In genomic region chr3:142973217-142974009, GRCh38 we compare ENCODE assay signal across 31 cellular contexts. TPM values are rescaled to one million over a fixed set of nuclear protein-coding genes. Genes with fewer than 3 reads are reported as not detected.
A peak's percentile ranks its signal among the peaks of the same experiment; 100 is the strongest.
DNase-seq lines count a peak whose midpoint lies in the region; ATAC-seq and TF ChIP-seq lines count a peak whose summit lies in the region.
"Had no signal": no experiment of that assay in that cellular context is flagged by ENCODE, and none has a peak within 500 bp of the region (broad histone marks: within the 10 kb centered on the region; RNA-seq: fewer than 3 reads in every experiment).

No MANE protein-coding gene starts in this region.

- no peaks in the 10 kb centered on the region for H3K9me3 Mint-ChIP-seq in progenitor cell of endocrine pancreas (ENCODE audit: low read depth)
- no peaks in the 10 kb centered on the region for H3K9me3 Mint-ChIP-seq in endothelial cell (ENCODE audit: unreplicated experiment)
- H3K9me3 Mint-ChIP-seq: activated T-cell treated with anti-CD3 and anti-CD28 coated beads, Interleukin-2, amount 50 U/mL, for 72 hours; naive thymus-derived CD8-positive, alpha-beta T cell; stimulated activated naive B cell treated with anti-CD40 and anti-IgM and Interleukin-4, amounts not matched to agents 10 μg/mL and 1 μg/mL and 100 μg/mL, for 72 hours had no signal

- peaks cover 4 to 46% (median 30%) of the 10 kb centered on the region in 9 donors for H3K4me1 ChIP-seq in heart right ventricle

- peak; percentile 56 for DNase-seq in Ammon's horn (ENCODE audit: low spot score)
- peak; percentile 69 to 89 for DNase-seq in cerebellar nuclear complex (lab: John Stamatoyannopoulos, UW)
- peak; percentile 74 to 78 for DNase-seq in heart right ventricle
- peak; percentile 78 for DNase-seq in medulla oblongata (ENCODE audit: extremely low spot score)
- DNase-seq in progenitor cell of endocrine pancreas (ENCODE audit: low spot score, unreplicated experiment): no peak
- DNase-seq in endothelial cell (ENCODE audit: low spot score): no peak
- no peak for DNase-seq in HEK293T (ENCODE audit: extremely low spot score)
- DNase-seq: 8988T; activated CD4-positive, alpha-beta T cell treated with anti-CD3 and anti-CD28 coated beads, Interleukin-2, amount 50 U/mL, for 4 hours; activated T-cell treated with anti-CD3 and anti-CD28 coated beads, Interleukin-2, amount 50 U/mL, for 72 hours; Calu3; DMS79; GDM1; GOT3; Karpas-422; left lung; naive thymus-derived CD8-positive, alpha-beta T cell; NCI-H1417; NCI-H2081; NCI-H526; NK-92 treated with Interleukin-12 subunit alpha and Interleukin-12 subunit beta, amount 100 ng/mL, for 24 hours; stimulated activated naive B cell treated with anti-CD40 and anti-IgM and Interleukin-4, amounts not matched to agents 10 μg/mL and 1 μg/mL and 100 μg/mL, for 72 hours; T-helper 17 cell had no signal

- H3K36me3 Mint-ChIP-seq in progenitor cell of endocrine pancreas (ENCODE audit: insufficient read depth): no peaks in the 10 kb centered on the region
- no peaks in the 10 kb centered on the region for H3K36me3 Mint-ChIP-seq in endothelial cell (ENCODE audit: low read depth, unreplicated experiment)
- H3K36me3 Mint-ChIP-seq: naive thymus-derived CD8-positive, alpha-beta T cell; stimulated activated naive B cell treated with anti-CD40 and anti-IgM and Interleukin-4, amounts not matched to agents 10 μg/mL and 1 μg/mL and 100 μg/mL, for 72 hours had no signal

- peak overlapping the region; percentile 4 to 89 (median 76) for H3K27ac ChIP-seq in heart right ventricle
- H3K27ac ChIP-seq: dorsolateral prefrontal cortex, left lung, suprapubic skin had no signal

- TF ChIP-seq CTCF in heart right ventricle (IDR thresholded peaks at IDR 0.05) (no peak), progenitor cell of endocrine pancreas (IDR thresholded peaks at IDR 0.05; ENCODE audit: unreplicated experiment) (no peak), endothelial cell (IDR thresholded peaks at IDR 0.05; ENCODE audit: unreplicated experiment) (no peak)

- H3K4me1 Mint-ChIP-seq in progenitor cell of endocrine pancreas (ENCODE audit: low read depth): peaks cover 3% of the 10 kb centered on the region
- peaks cover 10% of the 10 kb centered on the region for H3K4me1 Mint-ChIP-seq in endothelial cell (ENCODE audit: unreplicated experiment)
- H3K4me1 Mint-ChIP-seq: naive thymus-derived CD8-positive, alpha-beta T cell; stimulated activated naive B cell treated with anti-CD40 and anti-IgM and Interleukin-4, amounts not matched to agents 10 μg/mL and 1 μg/mL and 100 μg/mL, for 72 hours; T-helper 17 cell had no signal

- no peaks in the 10 kb centered on the region for H3K36me3 ChIP-seq in heart right ventricle
- H3K36me3 ChIP-seq: left lung, suprapubic skin had no signal

- intact Hi-C loops in heart right ventricle (cut with DNase I): loop anchor here in 1 of 10 donors (10.0 kb wide), 1 partner anchor 119 kb away; no protein-coding TSS in a partner anchor

- WGBS in heart right ventricle, 2 donors: 43 to 54% methylated on average over 8 of the region's 8 CpGs

- ATAC-seq in heart right ventricle (peak; percentile 76 to 96 (median 86)), HG02759 (IDR thresholded peaks at IDR 0.05; ENCODE audit: unreplicated experiment) (no peak)
- ATAC-seq: activated CD4-positive, CD25-positive, alpha-beta regulatory T cell treated with anti-CD3 and anti-CD28 coated beads, Interleukin-2, amount 50 U/mL, for 24 hours; activated T-cell treated with anti-CD3 and anti-CD28 coated beads, Interleukin-2, amount 50 U/mL, for 72 hours; left lung; naive thymus-derived CD8-positive, alpha-beta T cell; stimulated activated naive B cell treated with anti-CD40 and anti-IgM and Interleukin-4, amounts not matched to agents 10 μg/mL and 1 μg/mL and 100 μg/mL, for 72 hours; T-helper 17 cell had no signal

- POLR2A ChIA-PET in HEK293T (lab: Yijun Ruan, JAX): no interaction called here

- H3K27me3 Mint-ChIP-seq in progenitor cell of endocrine pancreas (peaks cover 19% of the 10 kb centered on the region), endothelial cell (ENCODE audit: unreplicated experiment) (peaks cover 5% of the 10 kb centered on the region)

- H3K4me3 Mint-ChIP-seq in progenitor cell of endocrine pancreas (ENCODE audit: low read depth): no peak overlapping the region
- no peak overlapping the region for H3K4me3 Mint-ChIP-seq in endothelial cell (ENCODE audit: unreplicated experiment)
- H3K4me3 Mint-ChIP-seq: activated T-cell treated with anti-CD3 and anti-CD28 coated beads, Interleukin-2, amount 50 U/mL, for 72 hours; naive thymus-derived CD8-positive, alpha-beta T cell; stimulated activated naive B cell treated with anti-CD40 and anti-IgM and Interleukin-4, amounts not matched to agents 10 μg/mL and 1 μg/mL and 100 μg/mL, for 72 hours; T-helper 17 cell had no signal

- no peak overlapping the region for H3K4me3 ChIP-seq in heart right ventricle
- H3K4me3 ChIP-seq: dorsolateral prefrontal cortex, left lung, suprapubic skin had no signal

- H3K27ac Mint-ChIP-seq in progenitor cell of endocrine pancreas (no peak overlapping the region), endothelial cell (ENCODE audit: unreplicated experiment) (no peak overlapping the region)
- H3K27ac Mint-ChIP-seq: activated T-cell treated with anti-CD3 and anti-CD28 coated beads, Interleukin-2, amount 50 U/mL, for 72 hours; naive thymus-derived CD8-positive, alpha-beta T cell; stimulated activated naive B cell treated with anti-CD40 and anti-IgM and Interleukin-4, amounts not matched to agents 10 μg/mL and 1 μg/mL and 100 μg/mL, for 72 hours; T-helper 17 cell had no signal

- CTCF ChIA-PET in HEK293T (lab: Yijun Ruan, JAX): interaction anchor here (1.0 kb wide), 1 partner anchor 11 kb away, joined by 4 read pairs; no protein-coding TSS in a partner anchor

- H3K9me3 ChIP-seq in heart right ventricle: no peaks in the 10 kb centered on the region
- H3K9me3 ChIP-seq: left lung, suprapubic skin had no signal

- no peaks in the 10 kb centered on the region for H3K27me3 ChIP-seq in heart right ventricle
- H3K27me3 ChIP-seq: dorsolateral prefrontal cortex, suprapubic skin had no signal

TF ChIP-seq in HEK293T, 16 proteins besides CTCF, POLR2A, EP300 and RAD21:
- TF ChIP-seq CTBP1 (IDR thresholded peaks at IDR 0.05; ENCODE audit: borderline replicate concordance) (no peak), NFRKB (IDR thresholded peaks at IDR 0.05) (no peak), LEF1 (IDR thresholded peaks at IDR 0.05; ENCODE audit: borderline replicate concordance) (no peak), L3MBTL2 (conservative IDR thresholded peaks at IDR 0.05) (no peak), HDGF (IDR thresholded peaks at IDR 0.05; ENCODE audit: borderline replicate concordance) (no peak), FOXM1 (IDR thresholded peaks at IDR 0.05; ENCODE audit: borderline replicate concordance) (no peak), FOXA1 (IDR thresholded peaks at IDR 0.05) (no peak), TARDBP (IDR thresholded peaks at IDR 0.05) (no peak), BHLHE40 (IDR thresholded peaks at IDR 0.05; ENCODE audit: borderline replicate concordance) (no peak), ZNF384 (IDR thresholded peaks at IDR 0.05) (no peak), ARNT (IDR thresholded peaks at IDR 0.05) (no peak), SP1 (IDR thresholded peaks at IDR 0.05) (no peak), SUZ12 (IDR thresholded peaks at IDR 0.05) (no peak), FOXK2 (IDR thresholded peaks at IDR 0.05) (no peak), ELF4 (IDR thresholded peaks at IDR 0.05) (no peak)
- TF ChIP-seq, protein P1, sequence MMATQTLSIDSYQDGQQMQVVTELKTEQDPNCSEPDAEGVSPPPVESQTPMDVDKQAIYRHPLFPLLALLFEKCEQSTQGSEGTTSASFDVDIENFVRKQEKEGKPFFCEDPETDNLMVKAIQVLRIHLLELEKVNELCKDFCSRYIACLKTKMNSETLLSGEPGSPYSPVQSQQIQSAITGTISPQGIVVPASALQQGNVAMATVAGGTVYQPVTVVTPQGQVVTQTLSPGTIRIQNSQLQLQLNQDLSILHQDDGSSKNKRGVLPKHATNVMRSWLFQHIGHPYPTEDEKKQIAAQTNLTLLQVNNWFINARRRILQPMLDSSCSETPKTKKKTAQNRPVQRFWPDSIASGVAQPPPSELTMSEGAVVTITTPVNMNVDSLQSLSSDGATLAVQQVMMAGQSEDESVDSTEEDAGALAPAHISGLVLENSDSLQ (IDR thresholded peaks at IDR 0.05): no peak

RNA-seq across cellular contexts. Expression of gene PAQR9, which starts 9.9 kb away (rescaled TPM):
- 10 to 100 TPM in 9 of 10 donors, 1 to 10 TPM in 1; 9.7 to 18.4 (median 15.4) TPM for total RNA-seq in heart right ventricle
- polyA plus RNA-seq in heart right ventricle: 1 to 10 TPM; 3.9 to 5.1 TPM
- total RNA-seq in progenitor cell of endocrine pancreas: 2.5 and 2.7 TPM in 2 replicates
- total RNA-seq in endothelial cell (ENCODE audit: unreplicated experiment): not detected
- total RNA-seq: activated T-cell treated with anti-CD3 and anti-CD28 coated beads, Interleukin-2, amount 50 U/mL, for 72 hours; chondrocyte; endothelial cell of umbilical vein; left lung; naive thymus-derived CD8-positive, alpha-beta T cell; pulmonary artery endothelial cell; suprapubic skin; T-helper 17 cell; urinary bladder had no signal
- polyA plus RNA-seq: endothelial cell of umbilical vein; naive thymus-derived CD8-positive, alpha-beta T cell had no signal

RNA-seq across cellular contexts. Expression of gene U2SURP, which starts 28.0 kb away (rescaled TPM):
- 10 to 100 TPM; 35.8 to 49.3 (median 40.2) TPM for total RNA-seq in heart right ventricle
- polyA plus RNA-seq in heart right ventricle: 10 to 100 TPM; 14.1 to 47.4 TPM
- 143 and 156 TPM in 2 replicates for total RNA-seq in progenitor cell of endocrine pancreas
- total RNA-seq in endothelial cell (ENCODE audit: unreplicated experiment): 86.1 TPM

Comparison
In these comparisons a context has a peak if more than half of its experiments do, and no peak if none do; other contexts are left out.
1. DNase-seq: peak in Ammon's horn (single experiment), cerebellar nuclear complex (2 of 2), heart right ventricle (2 of 2) and medulla oblongata (single experiment); none in progenitor cell of endocrine pancreas (single experiment), endothelial cell (single experiment) and HEK293T (single experiment).